In the genomic region with DNA sequence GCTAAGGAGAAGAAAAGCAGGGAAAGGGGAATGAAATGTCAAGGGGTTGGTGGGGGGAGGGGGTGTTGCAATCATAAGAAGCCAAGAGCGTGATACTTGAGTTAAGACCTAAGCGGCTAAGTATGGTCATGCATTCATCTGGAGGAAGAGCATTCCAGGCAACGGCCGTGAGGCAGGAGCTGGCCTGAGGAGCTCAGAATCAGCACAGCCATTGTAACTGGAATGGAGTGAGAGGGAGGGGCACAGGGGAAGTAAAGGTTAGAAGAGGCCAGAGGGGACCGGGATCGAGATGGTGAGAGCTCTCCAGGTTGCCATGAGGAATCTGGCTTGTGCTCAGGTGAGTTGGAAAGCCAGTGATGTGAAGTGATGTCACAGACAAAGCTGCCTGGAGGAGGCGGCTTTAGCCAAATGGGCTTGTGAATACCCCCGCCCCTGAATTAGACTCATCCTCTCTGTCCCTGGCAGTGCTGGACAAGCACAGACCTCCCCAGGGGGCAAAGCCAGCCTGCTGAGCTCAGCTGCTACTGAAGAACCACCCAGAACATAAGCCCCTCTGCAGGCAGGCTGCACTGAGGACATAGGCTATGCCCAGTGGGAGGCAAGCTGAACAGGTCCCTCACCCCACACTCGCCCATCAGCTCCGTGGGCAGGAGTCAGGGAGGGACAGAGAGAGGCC, we compare ENCODE assay signal across 1 cellular context.
TF ChIP-seq lines count a peak whose summit lies in the region.

No MANE protein-coding gene starts in this region.

TF ChIP-seq in GM23338, 12 proteins besides CTCF, POLR2A, EP300 and RAD21 (continued from another document):
- TF ChIP-seq, protein P1, sequence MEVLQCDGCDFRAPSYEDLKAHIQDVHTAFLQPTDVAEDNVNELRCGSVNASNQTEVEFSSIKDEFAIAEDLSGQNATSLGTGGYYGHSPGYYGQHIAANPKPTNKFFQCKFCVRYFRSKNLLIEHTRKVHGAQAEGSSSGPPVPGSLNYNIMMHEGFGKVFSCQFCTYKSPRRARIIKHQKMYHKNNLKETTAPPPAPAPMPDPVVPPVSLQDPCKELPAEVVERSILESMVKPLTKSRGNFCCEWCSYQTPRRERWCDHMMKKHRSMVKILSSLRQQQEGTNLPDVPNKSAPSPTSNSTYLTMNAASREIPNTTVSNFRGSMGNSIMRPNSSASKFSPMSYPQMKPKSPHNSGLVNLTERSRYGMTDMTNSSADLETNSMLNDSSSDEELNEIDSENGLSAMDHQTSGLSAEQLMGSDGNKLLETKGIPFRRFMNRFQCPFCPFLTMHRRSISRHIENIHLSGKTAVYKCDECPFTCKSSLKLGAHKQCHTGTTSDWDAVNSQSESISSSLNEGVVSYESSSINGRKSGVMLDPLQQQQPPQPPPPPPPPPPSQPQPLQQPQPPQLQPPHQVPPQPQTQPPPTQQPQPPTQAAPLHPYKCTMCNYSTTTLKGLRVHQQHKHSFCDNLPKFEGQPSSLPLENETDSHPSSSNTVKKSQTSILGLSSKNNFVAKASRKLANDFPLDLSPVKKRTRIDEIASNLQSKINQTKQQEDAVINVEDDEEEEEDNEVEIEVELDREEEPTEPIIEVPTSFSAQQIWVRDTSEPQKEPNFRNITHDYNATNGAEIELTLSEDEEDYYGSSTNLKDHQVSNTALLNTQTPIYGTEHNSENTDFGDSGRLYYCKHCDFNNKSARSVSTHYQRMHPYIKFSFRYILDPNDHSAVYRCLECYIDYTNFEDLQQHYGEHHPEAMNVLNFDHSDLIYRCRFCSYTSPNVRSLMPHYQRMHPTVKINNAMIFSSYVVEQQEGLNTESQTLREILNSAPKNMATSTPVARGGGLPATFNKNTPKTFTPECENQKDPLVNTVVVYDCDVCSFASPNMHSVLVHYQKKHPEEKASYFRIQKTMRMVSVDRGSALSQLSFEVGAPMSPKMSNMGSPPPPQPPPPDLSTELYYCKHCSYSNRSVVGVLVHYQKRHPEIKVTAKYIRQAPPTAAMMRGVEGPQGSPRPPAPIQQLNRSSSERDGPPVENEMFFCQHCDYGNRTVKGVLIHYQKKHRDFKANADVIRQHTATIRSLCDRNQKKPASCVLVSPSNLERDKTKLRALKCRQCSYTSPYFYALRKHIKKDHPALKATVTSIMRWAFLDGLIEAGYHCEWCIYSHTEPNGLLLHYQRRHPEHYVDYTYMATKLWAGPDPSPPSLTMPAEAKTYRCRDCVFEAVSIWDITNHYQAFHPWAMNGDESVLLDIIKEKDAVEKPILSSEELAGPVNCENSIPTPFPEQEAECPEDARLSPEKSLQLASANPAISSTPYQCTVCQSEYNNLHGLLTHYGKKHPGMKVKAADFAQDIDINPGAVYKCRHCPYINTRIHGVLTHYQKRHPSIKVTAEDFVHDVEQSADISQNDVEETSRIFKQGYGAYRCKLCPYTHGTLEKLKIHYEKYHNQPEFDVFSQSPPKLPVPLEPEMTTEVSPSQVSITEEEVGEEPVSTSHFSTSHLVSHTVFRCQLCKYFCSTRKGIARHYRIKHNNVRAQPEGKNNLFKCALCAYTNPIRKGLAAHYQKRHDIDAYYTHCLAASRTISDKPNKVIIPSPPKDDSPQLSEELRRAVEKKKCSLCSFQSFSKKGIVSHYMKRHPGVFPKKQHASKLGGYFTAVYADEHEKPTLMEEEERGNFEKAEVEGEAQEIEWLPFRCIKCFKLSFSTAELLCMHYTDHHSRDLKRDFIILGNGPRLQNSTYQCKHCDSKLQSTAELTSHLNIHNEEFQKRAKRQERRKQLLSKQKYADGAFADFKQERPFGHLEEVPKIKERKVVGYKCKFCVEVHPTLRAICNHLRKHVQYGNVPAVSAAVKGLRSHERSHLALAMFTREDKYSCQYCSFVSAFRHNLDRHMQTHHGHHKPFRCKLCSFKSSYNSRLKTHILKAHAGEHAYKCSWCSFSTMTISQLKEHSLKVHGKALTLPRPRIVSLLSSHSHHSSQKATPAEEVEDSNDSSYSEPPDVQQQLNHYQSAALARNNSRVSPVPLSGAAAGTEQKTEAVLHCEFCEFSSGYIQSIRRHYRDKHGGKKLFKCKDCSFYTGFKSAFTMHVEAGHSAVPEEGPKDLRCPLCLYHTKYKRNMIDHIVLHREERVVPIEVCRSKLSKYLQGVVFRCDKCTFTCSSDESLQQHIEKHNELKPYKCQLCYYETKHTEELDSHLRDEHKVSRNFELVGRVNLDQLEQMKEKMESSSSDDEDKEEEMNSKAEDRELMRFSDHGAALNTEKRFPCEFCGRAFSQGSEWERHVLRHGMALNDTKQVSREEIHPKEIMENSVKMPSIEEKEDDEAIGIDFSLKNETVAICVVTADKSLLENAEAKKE (CRISPR knock-in tag; IDR thresholded peaks at IDR 0.05): no peak
- no peak for TF ChIP-seq ZNF114 (CRISPR knock-in tag; IDR thresholded peaks at IDR 0.05)
